ENCODE assay signal across 10 cellular contexts in genomic region chr5:172695431-172696054, GRCh38. TPM values are rescaled to one million over a fixed set of nuclear protein-coding genes. Genes with fewer than 3 reads are reported as not detected.
DNase-seq lines count a peak whose midpoint lies in the region; ATAC-seq and TF ChIP-seq lines count a peak whose summit lies in the region.
"Had no signal": no experiment of that assay in that cellular context is flagged by ENCODE, and none has a peak within 500 bp of the region (broad histone marks: within the 10 kb centered on the region; RNA-seq: fewer than 3 reads in every experiment).

No MANE protein-coding gene starts in this region.

- peaks cover 43% of the 10 kb centered on the region for H3K4me1 Mint-ChIP-seq in neural progenitor cell

- no peak overlapping the region for H3K27ac Mint-ChIP-seq in neural progenitor cell

- no peak overlapping the region for H2AFZ ChIP-seq in neural progenitor cell (replicated peaks)
- H2AFZ ChIP-seq: GM23248 had no signal

- CTCF ChIA-PET in HEK293 (lab: Yijun Ruan, JAX), result interaction anchor here (0.6 to 9.5 kb wide), 11 partner anchors 11 to 234 kb away, joined by 3 to 159 read pairs (median 5); no protein-coding TSS in a partner anchor

- H3K27me3 ChIP-seq in gastroesophageal sphincter (no peaks in the 10 kb centered on the region), neural progenitor cell (peaks cover 33% of the 10 kb centered on the region), thoracic aorta (replicated peaks; ENCODE audit: insufficient read depth) (no peaks in the 10 kb centered on the region)

- peak overlapping the region; percentile 13 for H3K9ac ChIP-seq in neural progenitor cell
- H3K9ac ChIP-seq: GM23248 had no signal

- peaks cover 10% of the 10 kb centered on the region for H3K27me3 Mint-ChIP-seq in neural progenitor cell (ENCODE audit: insufficient read depth, low read depth)

- no peak overlapping the region for H3K4me2 ChIP-seq in neural progenitor cell

- WGBS in gastroesophageal sphincter (ENCODE audit: low coverage in 1 of 2), 2 donors, result 28% methylated on average over 3 of the region's 12 CpGs; no CpG with 5 or more reads in 1 of the 2 donors

- no peaks in the 10 kb centered on the region for H3K36me3 ChIP-seq in HEK293 (ENCODE audit: control insufficient read depth in 2 of 2, insufficient read depth in 1 of 2, low read length in 2 of 2)
- H3K36me3 ChIP-seq in gastroesophageal sphincter, result no peaks in the 10 kb centered on the region
- H3K36me3 ChIP-seq in neural progenitor cell, result no peaks in the 10 kb centered on the region
- no peaks in the 10 kb centered on the region for H3K36me3 ChIP-seq in thoracic aorta

- POLR2A ChIA-PET in HEK293 (lab: Yijun Ruan, JAX), result no interaction called here

- no peaks in the 10 kb centered on the region for H3K36me3 Mint-ChIP-seq in neural progenitor cell

- ATAC-seq in gastroesophageal sphincter (no peak), thoracic aorta (ENCODE audit: insufficient number of reproducible peaks, low FRiP score, low read depth) (no peak)

- TF ChIP-seq POLR2A in gastroesophageal sphincter (IDR thresholded peaks at IDR 0.05), result no peak

- no peak for TF ChIP-seq EP300 in gastroesophageal sphincter (IDR thresholded peaks at IDR 0.05)

- peaks cover 6% of the 10 kb centered on the region for H3F3A ChIP-seq in neural progenitor cell (ENCODE audit: low read depth)

- H3K4me3 Mint-ChIP-seq in neural progenitor cell, result no peak overlapping the region

- peaks cover 4% of the 10 kb centered on the region for H4K20me1 ChIP-seq in neural progenitor cell (ENCODE audit: low read depth)

- DNase-seq in neural progenitor cell (ENCODE audit: low spot score) (no peak), thoracic aorta (ENCODE audit: low spot score) (no peak), dermis blood vessel endothelial cell (no peak), NCI-H774 (lab: John Stamatoyannopoulos, UW) (no peak), cerebellum (ENCODE audit: low spot score) (no peak)
- no peak for DNase-seq in activated CD4-positive, alpha-beta T cell treated with anti-CD3 and anti-CD28 coated beads, Interleukin-2, amount 50 U/mL, for 48 hours
- DNase-seq: DMS79, GM23248 had no signal

- H3K4me3 ChIP-seq in HEK293 (ENCODE audit: low read depth, low read length) (no peak overlapping the region), gastroesophageal sphincter (no peak overlapping the region), neural progenitor cell (no peak overlapping the region), thoracic aorta (no peak overlapping the region)
- H3K4me3 ChIP-seq: GM23248 had no signal

- H3K9me3 ChIP-seq in HEK293 (ENCODE audit: control insufficient read depth, insufficient read depth, low read depth, low read length) (no peaks in the 10 kb centered on the region), gastroesophageal sphincter (no peaks in the 10 kb centered on the region), neural progenitor cell (ENCODE audit: low read depth) (no peaks in the 10 kb centered on the region), thoracic aorta (no peaks in the 10 kb centered on the region)

- TF ChIP-seq CTCF in HEK293 (tag by site-specific recombination; IDR thresholded peaks at IDR 0.05) (no peak), gastroesophageal sphincter (IDR thresholded peaks at IDR 0.05) (peak in 1 of 4 experiments; percentile 9), neural progenitor cell (IDR thresholded peaks at IDR 0.05) (no peak), thoracic aorta (IDR thresholded peaks at IDR 0.05) (no peak)

- no peaks in the 10 kb centered on the region for H3K4me1 ChIP-seq in HEK293 (ENCODE audit: control insufficient read depth, insufficient read depth, low read length)
- peaks cover 0 to 66% (median 19%) of the 10 kb centered on the region in 3 donors for H3K4me1 ChIP-seq in gastroesophageal sphincter
- H3K4me1 ChIP-seq in neural progenitor cell, result peaks cover 21% of the 10 kb centered on the region
- peaks cover 45 to 67% of the 10 kb centered on the region in 2 donors for H3K4me1 ChIP-seq in thoracic aorta (ENCODE audit: control insufficient read depth in 1 of 2, low read depth in 2 of 2)

- H3K79me2 ChIP-seq in neural progenitor cell (ENCODE audit: low read depth), result no peaks in the 10 kb centered on the region

- no peak overlapping the region for H3K27ac ChIP-seq in HEK293 (ENCODE audit: extremely low read depth, low read depth, low read length)
- H3K27ac ChIP-seq in gastroesophageal sphincter, result peak overlapping the region in 3 of 4 donors; percentile 79 to 86 (median 86)
- no peak overlapping the region for H3K27ac ChIP-seq in neural progenitor cell
- peak overlapping the region; percentile 26 to 82 for H3K27ac ChIP-seq in thoracic aorta
- H3K27ac ChIP-seq: GM23248 had no signal

- H3K9me3 Mint-ChIP-seq in neural progenitor cell, result no peaks in the 10 kb centered on the region

TF ChIP-seq in HEK293, 187 proteins besides CTCF, POLR2A, EP300 and RAD21:
- TF ChIP-seq SETDB1 (IDR thresholded peaks at IDR 0.05; ENCODE audit: insufficient read length, low read length) (no peak), FEZF1 (tag by site-specific recombination; IDR thresholded peaks at IDR 0.05) (no peak), ZNF48 (tag by site-specific recombination; IDR thresholded peaks at IDR 0.05) (no peak), GLIS1 (tag by site-specific recombination; IDR thresholded peaks at IDR 0.05) (peak; percentile 77), ZNF501 (tag by site-specific recombination; IDR thresholded peaks at IDR 0.05) (no peak), ZNF266 (tag by site-specific recombination; IDR thresholded peaks at IDR 0.05; ENCODE audit: low read depth) (no peak), GLIS2 (tag by site-specific recombination; IDR thresholded peaks at IDR 0.05) (0 out of 2 replicates have a peak, but pooled peaks have one; percentile 28), ZNF76 (tag by site-specific recombination; IDR thresholded peaks at IDR 0.05; ENCODE audit: borderline replicate concordance, low read depth) (no peak), ZIC2 (tag by site-specific recombination; IDR thresholded peaks at IDR 0.05) (peak; percentile 63), ZNF548 (tag by site-specific recombination; IDR thresholded peaks at IDR 0.05) (no peak), KLF1 (tag by site-specific recombination; IDR thresholded peaks at IDR 0.05) (no peak), ZNF707 (tag by site-specific recombination; IDR thresholded peaks at IDR 0.05) (no peak), PRDM10 (tag by site-specific recombination; IDR thresholded peaks at IDR 0.05) (peak; percentile 81), ZNF350 (tag by site-specific recombination; IDR thresholded peaks at IDR 0.05) (no peak)

RNA-seq across cellular contexts. Expression of gene NEURL1B, which starts 54.5 kb away (rescaled TPM):
- total RNA-seq in gastroesophageal sphincter (10 to 100 TPM; 21.7 to 59.9 (median 41.5) TPM), neural progenitor cell (ENCODE audit: low replicate concordance) (12.1 and 20.2 TPM in 2 replicates), thoracic aorta (10 to 100 TPM; 17.3 to 17.6 TPM), dermis blood vessel endothelial cell (6.9 and 26.0 TPM in 2 replicates), cerebellum (13.2 TPM)

Comparison
In these comparisons a context has a peak if more than half of its experiments do, and no peak if none do; other contexts are left out.
1. H3K27ac ChIP-seq: peak in gastroesophageal sphincter (3 of 4) and thoracic aorta (2 of 2); none in HEK293 (single experiment) and neural progenitor cell (single experiment).